23 cellular contexts compared by ENCODE assay signal in genomic region chr13:104625196-104625595, GRCh38.
"Had no signal": no experiment of that assay in that cellular context is flagged by ENCODE, and none has a peak within 500 bp of the region (broad histone marks: within the 10 kb centered on the region; RNA-seq: fewer than 3 reads in every experiment).

No MANE protein-coding gene starts in this region.

- H3K4me1 ChIP-seq: SJCRH30 had no signal

- H3K36me3 ChIP-seq: SJCRH30 had no signal

- DNase-seq: activated CD4-positive, alpha-beta memory T cell treated with anti-CD3 and anti-CD28 coated beads, Interleukin-2, amount 10 ng/mL, durations not matched to agents 7 days and 5 days; activated CD4-positive, alpha-beta T cell treated with anti-CD3 and anti-CD28 coated beads for 36 hours; activated CD4-positive, alpha-beta T cell treated with anti-CD3 and anti-CD28 coated beads, Interleukin-2, amount 50 U/mL, for 1 hour; activated gamma-delta T cell; activated naive CD4-positive, alpha-beta T cell treated with anti-CD3 and anti-CD28 coated beads, Interleukin-2, amount 10 ng/mL, durations not matched to agents 7 days and 5 days; activated naive CD8-positive, alpha-beta T cell treated with anti-CD3 and anti-CD28 coated beads for 36 hours; activated T-cell treated with anti-CD3 and anti-CD28 coated beads for 4 hours; activated T-cell treated with anti-CD3 and anti-CD28 coated beads, Interleukin-2, amount 50 U/mL, for 48 hours; cerebellar nuclear complex; Karpas-422; NCI-H1105 treated with DMSO at 0.1 percent for 48 hours; NCI-H1436 treated with DMSO at 0.1 percent for 48 hours; NCI-H187; NCI-H2081; NCI-H446 treated with DMSO at 0.1 percent for 48 hours; NCI-H526 treated with DMSO at 0.1 percent for 48 hours; PC-3; SJCRH30; SK-N-SH; T-helper 1 cell had no signal

- H3K27ac ChIP-seq: SJCRH30, VCaP had no signal

- H3K4me2 ChIP-seq: SK-N-SH had no signal

- H3K4me3 ChIP-seq: K562, SJCRH30 had no signal

- H3K9me3 ChIP-seq: SJCRH30, SK-N-SH had no signal

- H3K27me3 ChIP-seq: SJCRH30 had no signal

- H3K9ac ChIP-seq: SK-N-SH had no signal

- ATAC-seq: activated CD4-positive, alpha-beta T cell treated with anti-CD3 and anti-CD28 coated beads for 36 hours; activated T-helper 17 cell treated with anti-CD3 and anti-CD28 coated beads, Interleukin-2, amount 50 U/mL, for 72 hours; K562; PC-3 had no signal
